Comparison of ENCODE assay signal across 16 cellular contexts in the genomic region with DNA sequence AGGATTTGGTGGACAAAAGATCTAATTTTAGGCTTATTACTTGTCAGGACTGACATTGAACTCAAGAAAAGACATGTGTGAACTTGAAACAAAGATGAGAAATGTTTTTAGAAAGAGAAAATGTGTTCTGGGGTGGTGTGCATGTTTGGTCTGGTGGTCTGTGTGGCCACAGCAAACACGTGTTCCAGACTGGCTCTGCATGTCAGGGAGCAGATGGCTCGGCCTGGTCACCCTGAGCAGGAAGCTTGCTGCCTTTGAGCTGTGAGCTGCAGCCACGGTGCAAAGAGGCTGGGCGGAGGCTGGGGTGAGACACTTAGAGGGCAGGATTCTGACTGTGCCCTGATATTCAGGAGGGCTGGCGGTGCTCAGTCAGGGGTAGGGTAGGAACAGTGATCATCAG.
"Had no signal": no experiment of that assay in that cellular context is flagged by ENCODE, and none has a peak within 500 bp of the region (broad histone marks: within the 10 kb centered on the region; RNA-seq: fewer than 3 reads in every experiment).

No MANE protein-coding gene starts in this region.

- H3K4me3 ChIP-seq: breast epithelium, colonic mucosa, left lung, mucosa of descending colon, right atrium auricular region, skin epidermis had no signal

- H3K27ac ChIP-seq: breast epithelium, colonic mucosa, left lung had no signal

- H3K27me3 ChIP-seq: breast epithelium, colonic mucosa, left lung, right atrium auricular region had no signal

- H3K4me1 ChIP-seq: breast epithelium, colonic mucosa had no signal

- H3K9me3 ChIP-seq: colonic mucosa, mucosa of descending colon had no signal

- ATAC-seq: left lung, natural killer cell had no signal

- DNase-seq: activated CD4-positive, alpha-beta T cell treated with anti-CD3 and anti-CD28 coated beads, Interleukin-2, amount 50 U/mL, for 1 hour; activated CD4-positive, CD25-positive, alpha-beta regulatory T cell; activated naive CD4-positive, alpha-beta T cell treated with Interleukin-2 at 50 U/mL for 16 hours; anterior cingulate cortex; colonic mucosa; hippocampal formation; left lung; natural killer cell; stimulated activated CD4-positive, alpha-beta T cell treated with anti-CD3 and anti-CD28 coated beads, Interleukin-4, amount 100 ng/mL, for 4 hours; stimulated activated CD8-positive, alpha-beta memory T cell treated with anti-CD3 and anti-CD28 coated beads, Interleukin-4, amount 100 ng/mL, for 48 hours; stimulated activated naive CD4-positive, alpha-beta T cell treated with Interleukin-2 at 50 U/mL for 16 hours; T-helper 2 cell had no signal

- H3K36me3 ChIP-seq: breast epithelium, colonic mucosa, left lung had no signal
